11 cellular contexts compared by ENCODE assay signal in genomic region chr7:90404777-90405176, GRCh38. TPM values are rescaled to one million over a fixed set of nuclear protein-coding genes. Genes with fewer than 3 reads are reported as not detected.
DNase-seq lines count a peak whose midpoint lies in the region; ATAC-seq, FAIRE-seq and TF ChIP-seq lines count a peak whose summit lies in the region.
"Had no signal": no experiment of that assay in that cellular context is flagged by ENCODE, and none has a peak within 500 bp of the region (broad histone marks: within the 10 kb centered on the region; RNA-seq: fewer than 3 reads in every experiment).

No MANE protein-coding gene starts in this region.

- H3K4me1 ChIP-seq in right cardiac atrium (ENCODE audit: control insufficient read depth, insufficient read depth, low read length) (peaks cover 6% of the 10 kb centered on the region), hepatocyte (ENCODE audit: insufficient read depth) (no peaks in the 10 kb centered on the region)

- H3K27me3 Mint-ChIP-seq in activated B cell treated with CpG ODN at 0.5 μM for 24 hours: no peaks in the 10 kb centered on the region
- H3K27me3 Mint-ChIP-seq in type B pancreatic cell: peaks cover 9% of the 10 kb centered on the region

- TF ChIP-seq POLR2A in GM12891 (IDR thresholded peaks at IDR 0.05; ENCODE audit: low read depth, low read length): no peak

- no peaks in the 10 kb centered on the region for H3K9me3 ChIP-seq in right cardiac atrium (ENCODE audit: control insufficient read depth, low read length)
- no peaks in the 10 kb centered on the region for H3K9me3 ChIP-seq in hepatocyte (ENCODE audit: low read depth)

- FAIRE-seq in GM12891 (lab: Jason Lieb, UNC): no peak
- FAIRE-seq: endothelial cell of umbilical vein had no signal

- H3K27ac ChIP-seq in right cardiac atrium (ENCODE audit: low read length) (peak overlapping the region; percentile 67), hepatocyte (peak overlapping the region; percentile 98)

- H3K36me3 ChIP-seq in hepatocyte (replicated peaks; ENCODE audit: insufficient read depth, low read depth): no peaks in the 10 kb centered on the region
- H3K36me3 ChIP-seq: thoracic aorta had no signal

- intact Hi-C loops in right cardiac atrium (cut with DNase I): loop anchor here in 1 of 4 donors (5.0 kb wide), 1 partner anchor 57 kb away; the partner anchor contains the start of gene GTPBP10
- intact Hi-C loops in left ventricle myocardium superior (cut with micrococcal nuclease): loop anchor here (5.0 kb wide), 1 partner anchor 57 kb away; the partner anchor contains the start of gene GTPBP10
- intact Hi-C loops in activated B cell treated with CpG ODN at 0.5 μM for 24 hours (cut with micrococcal nuclease): loop anchor here (1.0 to 10.0 kb wide), 2 partner anchors 23 to 1540 kb away; partner anchors contain the start of gene AKAP9

- H3K4me3 Mint-ChIP-seq in activated B cell treated with CpG ODN at 0.5 μM for 24 hours (peak overlapping the region; percentile 97), type B pancreatic cell (peak overlapping the region; percentile 96)

- WGBS in right cardiac atrium: 89% methylated on average over 4 of the region's 4 CpGs
- 98% methylated on average over 4 of the region's 4 CpGs for WGBS in hepatocyte (ENCODE audit: low lambda C conversion rate, missing lambda C conversion rate)

- ATAC-seq in right cardiac atrium (no peak), left ventricle myocardium superior (no peak), activated B cell treated with CpG ODN at 0.5 μM for 24 hours (ENCODE audit: low read depth) (no peak)

- CTCF ChIA-PET in activated B cell treated with CpG ODN at 0.5 μM for 24 hours (lab: Charles Lee) (no interaction called here), GM10248 (lab: Yijun Ruan, JAX) (interaction anchor here (0.6 kb wide), 1 partner anchor 23 kb away, joined by 3 read pairs; no protein-coding TSS in a partner anchor)

- H3K27me3 ChIP-seq in right cardiac atrium (ENCODE audit: control insufficient read depth, insufficient read depth) (no peaks in the 10 kb centered on the region), hepatocyte (no peaks in the 10 kb centered on the region)

- TF ChIP-seq CTCF in activated B cell treated with CpG ODN at 0.5 μM for 24 hours (IDR thresholded peaks at IDR 0.05) (no peak), hepatocyte (IDR thresholded peaks at IDR 0.05; ENCODE audit: poor library complexity) (no peak), type B pancreatic cell (conservative IDR thresholded peaks at IDR 0.05) (no peak), GM10248 (IDR thresholded peaks at IDR 0.05; ENCODE audit: control extremely low read depth, extremely low read depth, low read depth, missing control alignments) (no peak)

- H3K4me3 ChIP-seq in right cardiac atrium (ENCODE audit: low read length) (no peak overlapping the region), hepatocyte (peak overlapping the region; percentile 58)

- H4K20me1 ChIP-seq in hepatocyte (ENCODE audit: insufficient read depth, poor library complexity, severe bottlenecking): no peaks in the 10 kb centered on the region

- H3K9me2 ChIP-seq in hepatocyte (replicated peaks; ENCODE audit: insufficient read depth): no peaks in the 10 kb centered on the region

- POLR2A ChIA-PET in activated B cell treated with CpG ODN at 0.5 μM for 24 hours (lab: Charles Lee) (no interaction called here), GM10248 (lab: Yijun Ruan, JAX) (no interaction called here)

- peak overlapping the region; percentile 79 for H3K4me2 ChIP-seq in hepatocyte

- H3K4me1 Mint-ChIP-seq in activated B cell treated with CpG ODN at 0.5 μM for 24 hours (peaks cover 15% of the 10 kb centered on the region), type B pancreatic cell (ENCODE audit: unreplicated experiment) (peaks cover 10% of the 10 kb centered on the region)

- peaks cover 34% of the 10 kb centered on the region for H3K79me2 ChIP-seq in hepatocyte

- H2AFZ ChIP-seq in hepatocyte: no peak overlapping the region

- H3K36me3 Mint-ChIP-seq in activated B cell treated with CpG ODN at 0.5 μM for 24 hours (ENCODE audit: low read depth) (peaks cover 6% of the 10 kb centered on the region), type B pancreatic cell (peaks cover 13% of the 10 kb centered on the region)

- DNase-seq in right cardiac atrium: no peak
- no peak for DNase-seq in left ventricle myocardium superior
- DNase-seq in activated B cell treated with CpG ODN at 0.5 μM for 24 hours: no peak
- peak; percentile 7 for DNase-seq in hepatocyte (ENCODE audit: low spot score)
- no peak for DNase-seq in type B pancreatic cell (ENCODE audit: extremely low spot score, unreplicated experiment)
- DNase-seq in NCI-H446 treated with DMSO at 0.1 percent for 48 hours (lab: John Stamatoyannopoulos, UW): no peak
- DNase-seq in GM10248 (ENCODE audit: extremely low spot score): no peak
- DNase-seq in GM12891 (ENCODE audit: insufficient read length, low spot score): no peak
- DNase-seq: activated T-cell treated with anti-CD3 and anti-CD28 coated beads, Interleukin-2, amount 50 U/mL, for 1 hour had no signal

- H3K9me3 Mint-ChIP-seq in activated B cell treated with CpG ODN at 0.5 μM for 24 hours (peaks cover 5% of the 10 kb centered on the region), type B pancreatic cell (no peaks in the 10 kb centered on the region)

- H3K27ac Mint-ChIP-seq in activated B cell treated with CpG ODN at 0.5 μM for 24 hours (no peak overlapping the region), type B pancreatic cell (no peak overlapping the region)

TF ChIP-seq in GM12891, 5 proteins besides CTCF, POLR2A, EP300 and RAD21:
- TF ChIP-seq POU2F2 (IDR thresholded peaks at IDR 0.05; ENCODE audit: low read depth, low read length): no peak
- TF ChIP-seq PAX5 (IDR thresholded peaks at IDR 0.05; ENCODE audit: insufficient read depth, low read length, severe bottlenecking): no peak
- TF ChIP-seq SPI1 (IDR thresholded peaks at IDR 0.05; ENCODE audit: low read depth, low read length): no peak
- TF ChIP-seq POLR2AphosphoS5 (IDR thresholded peaks at IDR 0.05; ENCODE audit: low read depth, low read length): no peak
- TF ChIP-seq TAF1 (IDR thresholded peaks at IDR 0.05; ENCODE audit: low read depth, low read length): no peak

RNA-seq across cellular contexts. Expression of gene CLDN12, which starts 1.5 kb away (rescaled TPM):
- total RNA-seq in right cardiac atrium: 10 to 100 TPM; 34.9 to 46.1 (median 39.7) TPM
- polyA plus RNA-seq in right cardiac atrium: 24.7 TPM
- 34.0 TPM for total RNA-seq in left ventricle myocardium superior
- total RNA-seq in activated B cell treated with CpG ODN at 0.5 μM for 24 hours: 6.2 and 9.0 TPM in 2 replicates
- 52.7 and 53.0 TPM in 2 replicates for total RNA-seq in hepatocyte
- polyA plus RNA-seq in hepatocyte: 19.0 and 21.2 TPM in 2 replicates
- total RNA-seq in type B pancreatic cell (ENCODE audit: low replicate concordance): 34.8 and 36.3 TPM in 2 replicates
- polyA plus RNA-seq in GM12891 (2012; ENCODE audit: low read depth, missing spikeins): 3.2 TPM

RNA-seq across cellular contexts. Expression of gene GTPBP10, which starts 58.3 kb away (rescaled TPM):
- total RNA-seq in right cardiac atrium (10 to 100 TPM; 15.3 to 25.9 (median 20.3) TPM), left ventricle myocardium superior (25.9 TPM), activated B cell treated with CpG ODN at 0.5 μM for 24 hours (28.8 and 29.5 TPM in 2 replicates), hepatocyte (13.0 and 13.1 TPM in 2 replicates), type B pancreatic cell (ENCODE audit: low replicate concordance) (22.7 and 22.9 TPM in 2 replicates)
- polyA plus RNA-seq in right cardiac atrium (11.7 TPM), hepatocyte (6.9 and 11.2 TPM in 2 replicates)
- 14.6 TPM for polyA plus RNA-seq in GM12891 (2012; ENCODE audit: low read depth, missing spikeins)
